9 cellular contexts compared by ENCODE assay signal in the genomic region with DNA sequence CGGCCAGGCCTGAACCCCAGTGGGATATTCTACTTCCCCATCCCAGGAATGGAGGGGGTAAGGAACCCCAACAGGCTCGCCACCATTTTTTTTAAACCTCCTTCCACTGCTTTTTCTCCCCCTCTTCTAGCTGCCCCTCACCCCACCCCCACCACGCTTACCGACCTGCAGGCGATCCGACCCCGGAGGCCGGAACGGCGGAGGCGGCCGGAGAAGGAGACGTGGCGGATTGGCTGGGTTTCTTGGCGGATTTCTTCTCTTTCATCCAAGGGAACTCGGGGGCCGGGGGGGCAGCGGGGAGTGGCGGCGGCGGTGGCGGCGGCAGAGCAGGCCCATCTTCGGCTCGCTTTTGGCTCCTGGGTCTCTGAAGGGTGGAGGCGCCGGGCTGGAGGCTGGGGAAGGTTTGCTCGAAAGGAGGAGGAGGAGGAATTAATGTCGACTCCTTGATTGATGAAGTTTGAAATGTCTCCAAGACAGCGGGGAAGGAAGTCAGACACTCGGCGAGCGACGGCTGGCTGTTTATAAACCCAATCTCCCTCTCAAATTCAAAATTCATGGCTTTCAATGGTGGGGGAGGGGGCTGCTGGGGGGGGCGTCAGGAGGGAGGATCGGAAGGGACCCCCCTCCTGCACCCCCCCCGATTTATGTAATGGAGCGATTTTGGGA. TPM values are rescaled to one million over a fixed set of nuclear protein-coding genes. Genes with fewer than 3 reads are reported as not detected.
A peak's percentile ranks its signal among the peaks of the same experiment; 100 is the strongest.
DNase-seq lines count a peak whose midpoint lies in the region; TF ChIP-seq lines count a peak whose summit lies in the region.
"Had no signal": no experiment of that assay in that cellular context is flagged by ENCODE, and none has a peak within 500 bp of the region (broad histone marks: within the 10 kb centered on the region; RNA-seq: fewer than 3 reads in every experiment).

No MANE protein-coding gene starts in this region.

- H3K4me1 ChIP-seq in ES-I3 (ENCODE audit: insufficient read depth, low read length) (peaks cover 50% of the 10 kb centered on the region), ascending aorta (peaks cover 6 to 45% of the 10 kb centered on the region in 2 donors), BE2C (no peaks in the 10 kb centered on the region)

- peak overlapping the region; percentile 93 to 97 for H3K27ac ChIP-seq in ascending aorta
- H3K27ac ChIP-seq: KMS-11 had no signal

- H3K27me3 ChIP-seq in ascending aorta, result no peaks in the 10 kb centered on the region
- peaks cover 94% of the 10 kb centered on the region for H3K27me3 ChIP-seq in BE2C

- H3K4me3 ChIP-seq in ascending aorta (peak overlapping the region; percentile 76 to 83), BE2C (ENCODE audit: low read depth, low read length) (no peak overlapping the region)

- no peaks in the 10 kb centered on the region for H3K9me3 ChIP-seq in ES-I3 (ENCODE audit: control insufficient read depth, insufficient read depth, low read length)
- H3K9me3 ChIP-seq in ascending aorta, result no peaks in the 10 kb centered on the region
- H3K9me3 ChIP-seq in BE2C, result no peaks in the 10 kb centered on the region

- TF ChIP-seq CTCF in ascending aorta (IDR thresholded peaks at IDR 0.05) (no peak), BE2C (IDR thresholded peaks at IDR 0.05; ENCODE audit: low read depth, low read length) (no peak)

- H3K36me3 ChIP-seq in ES-I3 (ENCODE audit: insufficient read depth, low read length) (no peaks in the 10 kb centered on the region), ascending aorta (peaks cover 0 to 9% of the 10 kb centered on the region in 2 donors), BE2C (no peaks in the 10 kb centered on the region)

- intact Hi-C loops in ascending aorta (cut with DNase I), result loop anchor here (1.0 to 5.0 kb wide), 3 partner anchors 33 to 517 kb away; no protein-coding TSS in a partner anchor

- H3K9ac ChIP-seq in ES-I3 (ENCODE audit: low read depth, low read length), result peak overlapping the region; percentile 63; the same call in 1 of the 2 replicates
- H3K9ac ChIP-seq: KMS-11 had no signal

- DNase-seq in NCI-H748 (lab: John Stamatoyannopoulos, UW; ENCODE audit: unreplicated experiment) (peak; percentile 62), ascending aorta (ENCODE audit: low spot score in 2 of 2) (peak; percentile 55 to 95), iris pigment epithelial cell (ENCODE audit: low read depth) (peak; percentile 81), Ammon's horn (ENCODE audit: low spot score) (no peak), NCI-H510A treated with DMSO at 0.1 percent for 48 hours (lab: John Stamatoyannopoulos, UW) (no peak), BE2C (no peak)
- peak; percentile 30 for DNase-seq in stimulated activated CD4-positive, alpha-beta T cell treated with anti-CD3 and anti-CD28 coated beads, Interleukin-1b, Interleukin-23, amount 100 ng/mL, for 48 hours

RNA-seq across cellular contexts. Expression of gene HOXB2, which starts 0.4 kb away (rescaled TPM):
- 55.3 TPM for total RNA-seq in ascending aorta
- polyA plus RNA-seq in BE2C (2012; ENCODE audit: insufficient read depth, insufficient read length, low read depth), result not detected

RNA-seq across cellular contexts. Expression of gene HOXB1, which starts 13.7 kb away (rescaled TPM):
- total RNA-seq in ascending aorta, result not detected
- polyA plus RNA-seq in BE2C (2012; ENCODE audit: insufficient read depth, insufficient read length, low read depth), result not detected

RNA-seq across cellular contexts. Expression of gene HOXB4, which starts 33.7 kb away (rescaled TPM):
- total RNA-seq in ascending aorta, result 20.4 TPM
- not detected for polyA plus RNA-seq in BE2C (2012; ENCODE audit: insufficient read depth, insufficient read length, low read depth)

RNA-seq across cellular contexts. Expression of gene HOXB3, which starts 45.6 kb away (rescaled TPM):
- total RNA-seq in ascending aorta, result 19.3 TPM
- polyA plus RNA-seq in BE2C (2012; ENCODE audit: insufficient read depth, insufficient read length, low read depth), result not detected

RNA-seq across cellular contexts. Expression of gene HOXB5, which starts 49.1 kb away (rescaled TPM):
- total RNA-seq in ascending aorta, result 0.53 TPM
- polyA plus RNA-seq in BE2C (2012; ENCODE audit: insufficient read depth, insufficient read length, low read depth), result not detected

Comparison
In these comparisons a context has a peak if more than half of its experiments do, and no peak if none do; other contexts are left out.
1. DNase-seq: peak in NCI-H748 (single experiment), ascending aorta (2 of 2), iris pigment epithelial cell (single experiment) and stimulated activated CD4-positive, alpha-beta T cell treated with anti-CD3 and anti-CD28 coated beads, Interleukin-1b, Interleukin-23, amount 100 ng/mL, for 48 hours (single experiment); none in Ammon's horn (single experiment), NCI-H510A treated with DMSO at 0.1 percent for 48 hours (single experiment) and BE2C (single experiment).